22 cellular contexts compared by ENCODE assay signal in the genomic region with DNA sequence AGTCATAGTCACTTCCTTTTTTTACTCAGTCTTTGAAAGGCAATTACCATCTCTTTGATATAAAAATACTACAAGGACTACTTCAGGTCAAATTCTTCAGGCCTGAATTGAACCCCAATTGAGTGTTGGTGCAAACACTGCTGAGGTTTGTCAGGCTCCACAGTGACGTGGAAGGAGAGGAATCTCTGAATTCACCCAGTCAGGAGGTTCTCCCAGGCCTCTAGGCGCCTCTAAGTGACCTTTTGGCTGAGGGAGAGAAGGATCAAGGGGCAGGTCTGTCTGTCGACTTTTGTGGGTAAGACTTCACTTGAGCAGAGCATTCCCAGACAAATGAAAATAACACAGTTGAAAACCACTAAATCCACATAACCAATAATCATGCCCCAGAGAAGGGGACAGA.
"Had no signal": no experiment of that assay in that cellular context is flagged by ENCODE, and none has a peak within 500 bp of the region (broad histone marks: within the 10 kb centered on the region; RNA-seq: fewer than 3 reads in every experiment).

No MANE protein-coding gene starts in this region.

- H3K27ac ChIP-seq: coronary artery, esophagus muscularis mucosa, foreskin keratinocyte, prostate gland, right atrium auricular region, sigmoid colon, skin epidermis, spleen, thoracic aorta, tibial nerve, uterus had no signal

- DNase-seq: dermis blood vessel endothelial cell; effector memory CD4-positive, alpha-beta T cell; foreskin keratinocyte; immature natural killer cell; kidney glomerular epithelial cell; mammary epithelial cell; midbrain; naive thymus-derived CD4-positive, alpha-beta T cell; nucleus accumbens; sigmoid colon; spleen; stimulated activated CD4-positive, alpha-beta T cell treated with anti-CD3 and anti-CD28 coated beads, Interleukin-4, amount 100 ng/mL, for 4 hours; stimulated activated naive CD8-positive, alpha-beta T cell treated with anti-CD3 and anti-CD28 coated beads, Interleukin-15, Interleukin-2, amounts not matched to agents 100 U/mL and 50 U/mL, for 24 hours; upper lobe of left lung; uterus had no signal

- H3K9me3 ChIP-seq: esophagus muscularis mucosa, prostate gland, right atrium auricular region, sigmoid colon, spleen, thoracic aorta, tibial nerve, upper lobe of left lung, uterus had no signal

- H3K4me3 ChIP-seq: coronary artery, esophagus muscularis mucosa, prostate gland, right atrium auricular region, sigmoid colon, skin epidermis, spleen, thoracic aorta, tibial nerve, upper lobe of left lung, uterus had no signal

- H3K4me1 ChIP-seq: foreskin keratinocyte, prostate gland, sigmoid colon, spleen, uterus had no signal

- H3K36me3 ChIP-seq: esophagus muscularis mucosa, prostate gland, right atrium auricular region, sigmoid colon, spleen, thoracic aorta, tibial nerve, upper lobe of left lung, uterus had no signal

- H3K27me3 ChIP-seq: esophagus muscularis mucosa, foreskin keratinocyte, right atrium auricular region, sigmoid colon, spleen, tibial nerve, upper lobe of left lung, uterus had no signal

- ATAC-seq: foreskin keratinocyte; naive thymus-derived CD4-positive, alpha-beta T cell had no signal
